ENCODE assay signal across 14 cellular contexts in genomic region chr3:16288664-16289063, GRCh38. TPM values are rescaled to one million over a fixed set of nuclear protein-coding genes. Genes with fewer than 3 reads are reported as not detected.
DNase-seq lines count a peak whose midpoint lies in the region; ATAC-seq and TF ChIP-seq lines count a peak whose summit lies in the region.
"Had no signal": no experiment of that assay in that cellular context is flagged by ENCODE, and none has a peak within 500 bp of the region (broad histone marks: within the 10 kb centered on the region; RNA-seq: fewer than 3 reads in every experiment).

No MANE protein-coding gene starts in this region.

- no peaks in the 10 kb centered on the region for H3K27me3 ChIP-seq in PC-3 (ENCODE audit: low read length)

- no peak for TF ChIP-seq CTCF in PC-3 (conservative IDR thresholded peaks at IDR 0.05; ENCODE audit: low read depth, low read length)

- no peak overlapping the region for H3K4me2 ChIP-seq in PC-3 (ENCODE audit: low read length)

- H3K4me3 Mint-ChIP-seq in activated naive CD4-positive, alpha-beta T cell treated with anti-CD3 and anti-CD28 coated beads, Interleukin-2, amount 50 U/mL, for 24 hours, result peak overlapping the region; percentile 88
- H3K4me3 Mint-ChIP-seq in central memory CD8-positive, alpha-beta T cell, result peak overlapping the region; percentile 90

- H3K4me3 ChIP-seq in PC-3 (ENCODE audit: low read length), result no peak overlapping the region
- H3K4me3 ChIP-seq: HAP-1 had no signal

- H3K4me1 ChIP-seq in PC-3 (ENCODE audit: insufficient read depth, low read length), result no peaks in the 10 kb centered on the region

- no peak overlapping the region for H3K9ac ChIP-seq in PC-3 (ENCODE audit: low read length)

- no peaks in the 10 kb centered on the region for H3K79me2 ChIP-seq in PC-3 (ENCODE audit: low read length)

- no peaks in the 10 kb centered on the region for H3F3A ChIP-seq in PC-3 (ENCODE audit: low read length, unreplicated experiment)

- peaks cover 97% of the 10 kb centered on the region for H3K4me1 Mint-ChIP-seq in activated naive CD4-positive, alpha-beta T cell treated with anti-CD3 and anti-CD28 coated beads, Interleukin-2, amount 50 U/mL, for 24 hours
- peaks cover 80% of the 10 kb centered on the region for H3K4me1 Mint-ChIP-seq in central memory CD8-positive, alpha-beta T cell

- BruUV-seq in PC-3 (replicated peaks; lab: Mats Ljungman, UMichigan), result no TSS peak

- intact Hi-C loops in PC-3 (cut with micrococcal nuclease), result no loop called here

- no peaks in the 10 kb centered on the region for H3K9me3 Mint-ChIP-seq in activated naive CD4-positive, alpha-beta T cell treated with anti-CD3 and anti-CD28 coated beads, Interleukin-2, amount 50 U/mL, for 24 hours
- no peaks in the 10 kb centered on the region for H3K9me3 Mint-ChIP-seq in central memory CD8-positive, alpha-beta T cell

- H3K27ac ChIP-seq in PC-3 (ENCODE audit: low read length), result no peak overlapping the region

- CTCF ChIA-PET in PC-3 (lab: Charles Lee), result no interaction called here

- POLR2A ChIA-PET in PC-3 (lab: Charles Lee; ENCODE audit: unreplicated experiment), result interaction anchor here (0.6 kb wide), 1 partner anchor 17 kb away, joined by 14 read pairs; no protein-coding TSS in a partner anchor

- H4K20me1 ChIP-seq in PC-3 (ENCODE audit: low read length), result no peaks in the 10 kb centered on the region

- no peaks in the 10 kb centered on the region for H3K9me2 ChIP-seq in PC-3 (replicated peaks; ENCODE audit: low read length)

- no peaks in the 10 kb centered on the region for H3K27me3 Mint-ChIP-seq in activated naive CD4-positive, alpha-beta T cell treated with anti-CD3 and anti-CD28 coated beads, Interleukin-2, amount 50 U/mL, for 24 hours
- no peaks in the 10 kb centered on the region for H3K27me3 Mint-ChIP-seq in central memory CD8-positive, alpha-beta T cell

- H3K36me3 Mint-ChIP-seq in activated naive CD4-positive, alpha-beta T cell treated with anti-CD3 and anti-CD28 coated beads, Interleukin-2, amount 50 U/mL, for 24 hours, result peaks cover 12% of the 10 kb centered on the region
- H3K36me3 Mint-ChIP-seq in central memory CD8-positive, alpha-beta T cell (ENCODE audit: insufficient read depth), result peaks cover 32% of the 10 kb centered on the region

- no peak for ATAC-seq in central memory CD8-positive, alpha-beta T cell (replicated peaks; ENCODE audit: extremely low read depth, poor library complexity, severe bottlenecking)
- ATAC-seq in PC-3, result no peak
- ATAC-seq: esophagus mucosa had no signal

- H2AFZ ChIP-seq in PC-3 (ENCODE audit: low read length), result no peak overlapping the region

- peaks cover 18% of the 10 kb centered on the region for H3K36me3 ChIP-seq in PC-3 (ENCODE audit: low read depth, low read length)

- DNase-seq in activated naive CD4-positive, alpha-beta T cell (lab: John Stamatoyannopoulos, UW), result no peak
- DNase-seq in central memory CD8-positive, alpha-beta T cell (ENCODE audit: low spot score in 2 of 2), result no peak
- DNase-seq in myocyte (ENCODE audit: low read depth) (peak; percentile 93), PC-3 (no peak), hepatic stellate cell (ENCODE audit: low spot score) (no peak), retina (no peak), GM19240 (ENCODE audit: insufficient read length, low spot score) (no peak)
- DNase-seq: DMS79, NCI-H1105 treated with DMSO at 0.1 percent for 48 hours, NCI-H510A, small intestine had no signal

- H3K9me3 ChIP-seq in PC-3 (ENCODE audit: low read length), result no peaks in the 10 kb centered on the region
- H3K9me3 ChIP-seq: HAP-1 had no signal

- H3K27ac Mint-ChIP-seq in activated naive CD4-positive, alpha-beta T cell treated with anti-CD3 and anti-CD28 coated beads, Interleukin-2, amount 50 U/mL, for 24 hours, result peak overlapping the region; percentile 97
- peak overlapping the region; percentile 81 for H3K27ac Mint-ChIP-seq in central memory CD8-positive, alpha-beta T cell (ENCODE audit: low read depth)

RNA-seq across cellular contexts. Expression of gene OXNAD1, which starts 23.7 kb away (rescaled TPM):
- total RNA-seq in myocyte, result 9.3 and 12.9 TPM in 2 replicates
- 4.3 TPM for polyA plus RNA-seq in myocyte (2012)
- total RNA-seq in PC-3 (2014; rRNA removed), result 17.6 and 20.5 TPM in 2 replicates

RNA-seq across cellular contexts. Expression of gene DPH3, which starts 23.9 kb away (rescaled TPM):
- total RNA-seq in myocyte, result 27.3 and 29.9 TPM in 2 replicates
- polyA plus RNA-seq in myocyte (2012), result 13.6 TPM
- 8.1 and 10.2 TPM in 2 replicates for total RNA-seq in PC-3 (2014; rRNA removed)
